ENCODE assay signal across 15 cellular contexts in genomic region chr1:160558679-160559078, GRCh38. TPM values are rescaled to one million over a fixed set of nuclear protein-coding genes. Genes with fewer than 3 reads are reported as not detected.
A peak's percentile ranks its signal among the peaks of the same experiment; 100 is the strongest.
DNase-seq lines count a peak whose midpoint lies in the region; ATAC-seq and FAIRE-seq lines count a peak whose summit lies in the region.
"Had no signal": no experiment of that assay in that cellular context is flagged by ENCODE, and none has a peak within 500 bp of the region (broad histone marks: within the 10 kb centered on the region; RNA-seq: fewer than 3 reads in every experiment).

No MANE protein-coding gene starts in this region.

- H3K4me3 ChIP-seq in CD4-positive, alpha-beta memory T cell (ENCODE audit: low read length in 2 of 2): peak overlapping the region; percentile 20 to 42
- H3K4me3 ChIP-seq in naive thymus-derived CD4-positive, alpha-beta T cell (ENCODE audit: low read length): peak overlapping the region; percentile 42
- H3K4me3 ChIP-seq: adrenal gland; BLaER1 treated with 17β-estradiol and CSF1 and Interleukin-3, amounts not matched to agents 10 nM and 100 nM; thoracic aorta had no signal

- H3K27me3 Mint-ChIP-seq in CD4-positive, alpha-beta memory T cell: no peaks in the 10 kb centered on the region
- H3K27me3 Mint-ChIP-seq in activated CD4-positive, alpha-beta memory T cell treated with anti-CD3 and anti-CD28 coated beads, Interleukin-2, amount 10 ng/mL, durations not matched to agents 7 days and 5 days: no peaks in the 10 kb centered on the region
- no peaks in the 10 kb centered on the region for H3K27me3 Mint-ChIP-seq in naive thymus-derived CD4-positive, alpha-beta T cell

- peaks cover 5% of the 10 kb centered on the region for H3K36me3 ChIP-seq in CD4-positive, alpha-beta memory T cell (ENCODE audit: insufficient read depth, low read length)
- H3K36me3 ChIP-seq in naive thymus-derived CD4-positive, alpha-beta T cell (ENCODE audit: control insufficient read depth in 2 of 3, insufficient read depth in 3 of 3, low read length in 3 of 3): peaks cover 0 to 2% (median 2%) of the 10 kb centered on the region in 3 experiments
- H3K36me3 ChIP-seq: adrenal gland, thoracic aorta had no signal

- H3K27ac ChIP-seq in CD4-positive, alpha-beta memory T cell (ENCODE audit: low read depth, low read length): peak overlapping the region; percentile 54
- H3K27ac ChIP-seq in naive thymus-derived CD4-positive, alpha-beta T cell (ENCODE audit: low read depth, low read length): no peak overlapping the region
- H3K27ac ChIP-seq: adrenal gland; BLaER1 treated with 17β-estradiol and CSF1 and Interleukin-3, amounts not matched to agents 10 nM and 100 nM; thoracic aorta had no signal

- H3K36me3 Mint-ChIP-seq in CD4-positive, alpha-beta memory T cell: peaks cover 30 to 33% of the 10 kb centered on the region in 2 donors
- H3K36me3 Mint-ChIP-seq in activated CD4-positive, alpha-beta memory T cell treated with anti-CD3 and anti-CD28 coated beads, Interleukin-2, amount 10 ng/mL, durations not matched to agents 7 days and 5 days (ENCODE audit: low read depth): peaks cover 55% of the 10 kb centered on the region
- H3K36me3 Mint-ChIP-seq in naive thymus-derived CD4-positive, alpha-beta T cell: peaks cover 16 to 60% (median 29%) of the 10 kb centered on the region in 5 donors

- no peak for DNase-seq in CD4-positive, alpha-beta memory T cell
- DNase-seq in GM19239 (ENCODE audit: insufficient read length, low spot score) (no peak), MV-4-11 (lab: John Stamatoyannopoulos, UW) (no peak)
- no peak for DNase-seq in activated CD4-positive, alpha-beta memory T cell treated with anti-CD3 and anti-CD28 coated beads, Interleukin-2, amount 10 ng/mL, durations not matched to agents 7 days and 5 days
- no peak for DNase-seq in naive thymus-derived CD4-positive, alpha-beta T cell
- no peak for DNase-seq in stimulated activated CD4-positive, alpha-beta T cell treated with anti-CD3 and anti-CD28 coated beads, Interleukin-1b, Interleukin-23, amount 100 ng/mL, for 48 hours
- no peak for DNase-seq in stimulated activated CD4-positive, alpha-beta T cell treated with anti-CD3 and anti-CD28 coated beads, Interleukin-12 subunit alpha, Interleukin-12 subunit beta, amount 100 ng/mL, for 4 hours
- DNase-seq: adrenal gland, DMS79 treated with DMSO at 0.1 percent for 48 hours, kidney glomerular epithelial cell, NCI-H1092 treated with DMSO at 0.1 percent for 48 hours, right cardiac atrium had no signal

- ATAC-seq in naive thymus-derived CD4-positive, alpha-beta T cell: no peak
- ATAC-seq: right cardiac atrium, SK-N-SH treated with all-trans-retinoic acid at 6 μM for 48 hours had no signal

- peak overlapping the region; percentile 78 to 92 (median 82) for H3K4me3 Mint-ChIP-seq in CD4-positive, alpha-beta memory T cell
- peak overlapping the region; percentile 66 for H3K4me3 Mint-ChIP-seq in activated CD4-positive, alpha-beta memory T cell treated with anti-CD3 and anti-CD28 coated beads, Interleukin-2, amount 10 ng/mL, durations not matched to agents 7 days and 5 days
- peak overlapping the region in 9 of 10 donors; percentile 22 to 90 (median 70) for H3K4me3 Mint-ChIP-seq in naive thymus-derived CD4-positive, alpha-beta T cell

- CTCF ChIA-PET in CD4-positive, alpha-beta memory T cell (lab: Charles Lee; ENCODE audit: partially characterized antibody): interaction anchor here (0.9 to 20.9 kb wide), 6 partner anchors 8 to 50 kb away, joined by 3 to 359 read pairs (median 33); partner anchors contain the start of genes CD84 and SLAMF6
- CTCF ChIA-PET in activated CD4-positive, alpha-beta memory T cell treated with anti-CD3 and anti-CD28 coated beads, Interleukin-2, amount 10 ng/mL, durations not matched to agents 7 days and 5 days (lab: Charles Lee): interaction anchor here (0.9 to 3.6 kb wide), 8 partner anchors 8 to 125 kb away, joined by 3 to 14 read pairs (median 4); no protein-coding TSS in a partner anchor
- CTCF ChIA-PET in naive thymus-derived CD4-positive, alpha-beta T cell (lab: Charles Lee): interaction anchor here (0.7 kb wide), 1 partner anchor 14 kb away, joined by 3 read pairs; no protein-coding TSS in a partner anchor

- intact Hi-C loops in CD4-positive, alpha-beta memory T cell (cut with micrococcal nuclease): loop anchor here (2.0 kb wide), 1 partner anchor 18 kb away; no protein-coding TSS in a partner anchor
- intact Hi-C loops in naive thymus-derived CD4-positive, alpha-beta T cell (cut with micrococcal nuclease): no loop called here

- no peaks in the 10 kb centered on the region for H3K27me3 ChIP-seq in CD4-positive, alpha-beta memory T cell (ENCODE audit: insufficient read depth, low read length)
- H3K27me3 ChIP-seq in naive thymus-derived CD4-positive, alpha-beta T cell (ENCODE audit: control insufficient read depth in 2 of 2, insufficient read depth in 2 of 2, low read length in 2 of 2): no peaks in the 10 kb centered on the region
- H3K27me3 ChIP-seq: adrenal gland; BLaER1 treated with 17β-estradiol and CSF1 and Interleukin-3, amounts not matched to agents 10 nM and 100 nM had no signal

- no peaks in the 10 kb centered on the region for H3K9me3 ChIP-seq in CD4-positive, alpha-beta memory T cell (ENCODE audit: control insufficient read depth in 1 of 2, low read length in 2 of 2)
- peaks cover 0 to 5% (median 0%) of the 10 kb centered on the region in 3 experiments for H3K9me3 ChIP-seq in naive thymus-derived CD4-positive, alpha-beta T cell (ENCODE audit: control insufficient read depth in 2 of 3, low read length in 3 of 3)
- H3K9me3 ChIP-seq: adrenal gland had no signal

- peak overlapping the region; percentile 84 to 98 (median 93) for H3K27ac Mint-ChIP-seq in CD4-positive, alpha-beta memory T cell
- peak overlapping the region; percentile 80 for H3K27ac Mint-ChIP-seq in activated CD4-positive, alpha-beta memory T cell treated with anti-CD3 and anti-CD28 coated beads, Interleukin-2, amount 10 ng/mL, durations not matched to agents 7 days and 5 days
- peak overlapping the region; percentile 8 to 97 (median 81) for H3K27ac Mint-ChIP-seq in naive thymus-derived CD4-positive, alpha-beta T cell

- H3K4me1 ChIP-seq in CD4-positive, alpha-beta memory T cell (ENCODE audit: insufficient read depth, low read length): peaks cover 78% of the 10 kb centered on the region
- peaks cover 36 to 63% of the 10 kb centered on the region in 2 donors for H3K4me1 ChIP-seq in naive thymus-derived CD4-positive, alpha-beta T cell (ENCODE audit: control insufficient read depth in 2 of 2, insufficient read depth in 2 of 2, low read length in 2 of 2)
- H3K4me1 ChIP-seq: adrenal gland had no signal

- POLR2A ChIA-PET in CD4-positive, alpha-beta memory T cell (lab: Charles Lee; ENCODE audit: partially characterized antibody): interaction anchor here (0.9 to 24.0 kb wide), 13 partner anchors 11 to 107 kb away, joined by 3 to 639 read pairs (median 4); partner anchors contain the start of genes CD84, SLAMF1 and SLAMF6
- POLR2A ChIA-PET in activated CD4-positive, alpha-beta memory T cell treated with anti-CD3 and anti-CD28 coated beads, Interleukin-2, amount 10 ng/mL, durations not matched to agents 7 days and 5 days (lab: Charles Lee): interaction anchor here (0.5 to 16.8 kb wide), 11 partner anchors 8 to 270 kb away, joined by 3 to 203 read pairs (median 3); partner anchors contain the start of genes CD84 and SLAMF6
- POLR2A ChIA-PET in naive thymus-derived CD4-positive, alpha-beta T cell (lab: Charles Lee): interaction anchor here (0.7 to 6.0 kb wide), 4 partner anchors 8 to 16 kb away, joined by 3 to 33 read pairs (median 4); no protein-coding TSS in a partner anchor

- peak; percentile 76 for FAIRE-seq in GM19239 (lab: Jason Lieb, UNC)

- peaks cover 0 to 20% (median 8%) of the 10 kb centered on the region in 8 donors for H3K9me3 Mint-ChIP-seq in CD4-positive, alpha-beta memory T cell
- peaks cover 12% of the 10 kb centered on the region for H3K9me3 Mint-ChIP-seq in activated CD4-positive, alpha-beta memory T cell treated with anti-CD3 and anti-CD28 coated beads, Interleukin-2, amount 10 ng/mL, durations not matched to agents 7 days and 5 days
- H3K9me3 Mint-ChIP-seq in naive thymus-derived CD4-positive, alpha-beta T cell: peaks cover 0 to 38% (median 9%) of the 10 kb centered on the region in 11 donors

- peaks cover 55 to 80% (median 66%) of the 10 kb centered on the region in 4 donors for H3K4me1 Mint-ChIP-seq in CD4-positive, alpha-beta memory T cell
- H3K4me1 Mint-ChIP-seq in activated CD4-positive, alpha-beta memory T cell treated with anti-CD3 and anti-CD28 coated beads, Interleukin-2, amount 10 ng/mL, durations not matched to agents 7 days and 5 days: peaks cover 56% of the 10 kb centered on the region
- H3K4me1 Mint-ChIP-seq in naive thymus-derived CD4-positive, alpha-beta T cell: peaks cover 33 to 67% (median 57%) of the 10 kb centered on the region in 7 donors

RNA-seq across cellular contexts. Expression of gene CD84, which starts 20.6 kb away (rescaled TPM):
- total RNA-seq in CD4-positive, alpha-beta memory T cell: 10 to 100 TPM; 97.5 to 98.9 TPM
- 10 to 100 TPM; 15.9 to 33.6 TPM for polyA plus RNA-seq in CD4-positive, alpha-beta memory T cell
- 10 to 100 TPM; 21.6 to 23.3 TPM for total RNA-seq in activated CD4-positive, alpha-beta memory T cell treated with anti-CD3 and anti-CD28 coated beads, Interleukin-2, amount 10 ng/mL, durations not matched to agents 7 days and 5 days
- total RNA-seq in naive thymus-derived CD4-positive, alpha-beta T cell: 10 to 100 TPM; 25.1 to 40.7 (median 32.3) TPM
- 10 to 100 TPM in 1 of 2 donors, 1 to 10 TPM in 1; 7.4 to 11.3 TPM for polyA plus RNA-seq in naive thymus-derived CD4-positive, alpha-beta T cell

RNA-seq across cellular contexts. Expression of gene SLAMF6, which starts 35.6 kb away (rescaled TPM):
- total RNA-seq in CD4-positive, alpha-beta memory T cell: 10 to 100 TPM; 56.4 to 59.1 TPM
- polyA plus RNA-seq in CD4-positive, alpha-beta memory T cell: 100 to 1,000 TPM in 1 of 2 donors, 10 to 100 TPM in 1; 96.8 to 105 TPM
- total RNA-seq in activated CD4-positive, alpha-beta memory T cell treated with anti-CD3 and anti-CD28 coated beads, Interleukin-2, amount 10 ng/mL, durations not matched to agents 7 days and 5 days: 10 to 100 TPM; 32.0 to 33.8 TPM
- 10 to 100 TPM; 17.8 to 48.5 (median 40.5) TPM for total RNA-seq in naive thymus-derived CD4-positive, alpha-beta T cell
- polyA plus RNA-seq in naive thymus-derived CD4-positive, alpha-beta T cell: 10 to 100 TPM; 61.1 to 62.6 TPM
